9 cellular contexts compared by ENCODE assay signal in the genomic region with DNA sequence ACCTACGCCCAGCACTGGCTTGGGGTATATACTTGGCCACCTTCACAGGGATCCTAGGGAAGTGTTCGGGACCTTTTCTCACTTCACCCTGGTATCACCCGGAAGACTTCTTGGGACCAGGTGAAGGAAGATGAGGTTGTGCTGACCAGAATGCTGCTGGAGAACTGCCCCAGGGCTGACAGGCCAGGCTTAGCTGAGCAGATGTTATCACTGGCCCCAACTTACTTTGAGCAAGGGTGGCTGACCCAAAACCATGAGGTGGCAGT. TPM values are rescaled to one million over a fixed set of nuclear protein-coding genes. Genes with fewer than 3 reads are reported as not detected.
DNase-seq lines count a peak whose midpoint lies in the region; ATAC-seq, FAIRE-seq and TF ChIP-seq lines count a peak whose summit lies in the region.
"Had no signal": no experiment of that assay in that cellular context is flagged by ENCODE, and none has a peak within 500 bp of the region (broad histone marks: within the 10 kb centered on the region; RNA-seq: fewer than 3 reads in every experiment).

No MANE protein-coding gene starts in this region.

- peak overlapping the region; percentile 5 to 93 (median 93) for H3K27ac ChIP-seq in right lobe of liver
- H3K27ac ChIP-seq in subcutaneous abdominal adipose tissue (ENCODE audit: low read depth, low read length) = peak overlapping the region; percentile 100

- DNase-seq in H54 (ENCODE audit: insufficient read length, low spot score) = no peak
- DNase-seq in right lobe of liver = peak in 1 of 3 donors; percentile 34
- no peak for DNase-seq in NCI-H524 treated with DMSO at 0.1 percent for 48 hours (lab: John Stamatoyannopoulos, UW)
- no peak for DNase-seq in effector CD4-positive, alpha-beta T cell

- peaks cover 42% of the 10 kb centered on the region for H3K36me3 Mint-ChIP-seq in activated T-helper 17 cell treated with anti-CD3 and anti-CD28 coated beads, Interleukin-2, amount 50 U/mL, for 72 hours (ENCODE audit: low read depth)

- H3K27me3 Mint-ChIP-seq in activated T-helper 17 cell treated with anti-CD3 and anti-CD28 coated beads, Interleukin-2, amount 50 U/mL, for 72 hours = no peaks in the 10 kb centered on the region

- no peak for TF ChIP-seq CTCF in right lobe of liver (IDR thresholded peaks at IDR 0.05)

- H3K9me3 ChIP-seq in right lobe of liver = no peaks in the 10 kb centered on the region
- no peaks in the 10 kb centered on the region for H3K9me3 ChIP-seq in subcutaneous abdominal adipose tissue (ENCODE audit: control insufficient read depth in 5 of 5, low read length in 5 of 5)

- H3K36me3 ChIP-seq in right lobe of liver (peaks cover 0 to 28% (median 14%) of the 10 kb centered on the region in 4 donors), subcutaneous abdominal adipose tissue (ENCODE audit: control insufficient read depth in 5 of 5, insufficient read depth in 5 of 5, low read length in 5 of 5) (peaks cover 8 to 49% (median 34%) of the 10 kb centered on the region in 5 donors)

- no peak for ATAC-seq in activated T-helper 17 cell treated with anti-CD3 and anti-CD28 coated beads, Interleukin-2, amount 50 U/mL, for 72 hours (replicated peaks)
- ATAC-seq in right lobe of liver = no peak
- no peak for ATAC-seq in HG02588 (IDR thresholded peaks at IDR 0.05; ENCODE audit: unreplicated experiment)

- H3K9ac ChIP-seq in subcutaneous abdominal adipose tissue (ENCODE audit: low read length in 5 of 5) = peak overlapping the region in 3 of 5 donors; percentile 42 to 84 (median 57)

- 60% methylated on average over 1 of the region's 3 CpGs for WGBS in right lobe of liver (ENCODE audit: insufficient coverage, low coverage, low lambda C conversion rate, missing lambda C conversion rate)

- peak overlapping the region; percentile 69 for H3K27ac Mint-ChIP-seq in activated T-helper 17 cell treated with anti-CD3 and anti-CD28 coated beads, Interleukin-2, amount 50 U/mL, for 72 hours

- peak overlapping the region; percentile 96 for H3K4me3 Mint-ChIP-seq in activated T-helper 17 cell treated with anti-CD3 and anti-CD28 coated beads, Interleukin-2, amount 50 U/mL, for 72 hours

- H3K4me3 ChIP-seq in right lobe of liver (no peak overlapping the region), subcutaneous abdominal adipose tissue (ENCODE audit: low read depth in 1 of 5, low read length in 5 of 5) (peak overlapping the region in 3 of 5 donors; percentile 5 to 100 (median 7))

- H3K27me3 ChIP-seq in right lobe of liver (no peaks in the 10 kb centered on the region), subcutaneous abdominal adipose tissue (ENCODE audit: control insufficient read depth in 5 of 5, insufficient read depth in 4 of 5, low read length in 5 of 5) (no peaks in the 10 kb centered on the region)

- H3K9me3 Mint-ChIP-seq in activated T-helper 17 cell treated with anti-CD3 and anti-CD28 coated beads, Interleukin-2, amount 50 U/mL, for 72 hours = no peaks in the 10 kb centered on the region

- intact Hi-C loops in right lobe of liver (cut with DNase I) = no loop called here

- TF ChIP-seq POLR2A in H54 (IDR thresholded peaks at IDR 0.05; ENCODE audit: low read depth, low read length) (peak; percentile 30; the same call in 1 of the 2 replicates), right lobe of liver (IDR thresholded peaks at IDR 0.05) (no peak)

- H3K4me1 Mint-ChIP-seq in activated T-helper 17 cell treated with anti-CD3 and anti-CD28 coated beads, Interleukin-2, amount 50 U/mL, for 72 hours = peaks cover 26% of the 10 kb centered on the region

- peaks cover 0 to 40% (median 11%) of the 10 kb centered on the region in 4 donors for H3K4me1 ChIP-seq in right lobe of liver
- peaks cover 24 to 58% (median 55%) of the 10 kb centered on the region in 5 donors for H3K4me1 ChIP-seq in subcutaneous abdominal adipose tissue (ENCODE audit: control insufficient read depth in 5 of 5, insufficient read depth in 5 of 5, low read length in 5 of 5)

- FAIRE-seq in H54 (lab: Jason Lieb, UNC) = no peak
- FAIRE-seq: endometrium, GM12892 had no signal

RNA-seq across cellular contexts. Expression of a gene that starts 4.5 kb away (rescaled TPM):
- total RNA-seq in activated T-helper 17 cell treated with anti-CD3 and anti-CD28 coated beads, Interleukin-2, amount 50 U/mL, for 72 hours = 1,000 to 10,000 TPM in 1 of 2 donors, 100 to 1,000 TPM in 1; 701 to 1,114 TPM
- total RNA-seq in right lobe of liver = 1,000 to 10,000 TPM; 1,131 to 2,981 (median 2,140) TPM

RNA-seq across cellular contexts. Expression of a gene that starts 12.8 kb away (rescaled TPM):
- total RNA-seq in activated T-helper 17 cell treated with anti-CD3 and anti-CD28 coated beads, Interleukin-2, amount 50 U/mL, for 72 hours = under 1 TPM; 0.05 to 0.24 TPM
- 1 to 10 TPM in 3 of 6 experiments, under 1 TPM in 3; 0.55 to 2.3 (median 0.91) TPM for total RNA-seq in right lobe of liver

RNA-seq across cellular contexts. Expression of a gene that starts 45.6 kb away (rescaled TPM):
- not detected for total RNA-seq in activated T-helper 17 cell treated with anti-CD3 and anti-CD28 coated beads, Interleukin-2, amount 50 U/mL, for 72 hours
- total RNA-seq in right lobe of liver = 1 to 10 TPM; 3.2 to 9.1 (median 4.2) TPM

Comparison
In these comparisons a context has a peak if more than half of its experiments do, and no peak if none do; other contexts are left out.
1. H3K4me3 ChIP-seq: peak in subcutaneous abdominal adipose tissue (3 of 5); none in right lobe of liver (0 of 3).